Comparison of ENCODE assay signal across 12 cellular contexts in the genomic region with DNA sequence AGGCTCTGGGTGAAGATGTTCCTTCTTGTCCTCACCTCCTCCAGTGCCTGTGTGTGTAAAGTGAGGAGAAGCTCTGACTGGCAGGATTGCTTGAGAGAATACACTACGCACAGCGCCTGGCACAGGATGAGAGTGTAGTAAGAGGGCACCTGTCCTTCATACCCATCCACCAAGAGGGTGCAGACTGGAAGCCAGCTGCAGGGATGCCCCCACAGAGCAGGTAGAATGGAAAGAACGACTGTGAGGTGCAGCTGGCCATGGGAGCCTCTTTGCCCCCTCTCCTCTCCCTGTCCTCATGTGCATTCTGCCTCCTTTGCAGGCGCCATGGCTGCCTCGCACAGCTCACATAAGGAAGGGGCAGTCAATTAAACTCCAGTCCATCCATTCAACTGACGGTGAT. TPM values are rescaled to one million over a fixed set of nuclear protein-coding genes. Genes with fewer than 3 reads are reported as not detected.
DNase-seq lines count a peak whose midpoint lies in the region; ATAC-seq and TF ChIP-seq lines count a peak whose summit lies in the region.
"Had no signal": no experiment of that assay in that cellular context is flagged by ENCODE, and none has a peak within 500 bp of the region (broad histone marks: within the 10 kb centered on the region; RNA-seq: fewer than 3 reads in every experiment).

No MANE protein-coding gene starts in this region.

- H3K9me3 Mint-ChIP-seq in H9 (no peaks in the 10 kb centered on the region), T-cell (no peaks in the 10 kb centered on the region)
- H3K9me3 Mint-ChIP-seq: CD8-positive, alpha-beta T cell had no signal

- no peak overlapping the region for H3K18ac ChIP-seq in H9 (ENCODE audit: insufficient read length, low read depth, low read length)

- no peak overlapping the region for H4K8ac ChIP-seq in H9 (replicated peaks; ENCODE audit: insufficient read length, low read depth, low read length)

- no peak overlapping the region for H2BK20ac ChIP-seq in H9 (ENCODE audit: low read depth, low read length, poor library complexity, severe bottlenecking)

- H3K4me1 ChIP-seq in H9 (ENCODE audit: insufficient read depth, low read length): no peaks in the 10 kb centered on the region
- H3K4me1 ChIP-seq in spleen: peaks cover 23 to 44% (median 36%) of the 10 kb centered on the region in 6 donors
- H3K4me1 ChIP-seq: foreskin keratinocyte had no signal

- no peaks in the 10 kb centered on the region for H4K20me1 ChIP-seq in H9 (ENCODE audit: control insufficient read depth, insufficient read depth, insufficient read length)

- no peak overlapping the region for H3T11ph ChIP-seq in H9 (ENCODE audit: low read length)

- H2BK5ac ChIP-seq in H9 (ENCODE audit: insufficient read length, low read length): no peak overlapping the region

- POLR2A ChIA-PET in T-cell (lab: Charles Lee): interaction anchor here in 1 of 2 donors (0.6 to 1.0 kb wide), 3 partner anchors 21 to 501 kb away, joined by 3 to 4 read pairs (median 3); no protein-coding TSS in a partner anchor

- H3K23me2 ChIP-seq in H9 (ENCODE audit: insufficient read length, low read depth, low read length, poor library complexity, severe bottlenecking): no peaks in the 10 kb centered on the region

- H3K4me1 Mint-ChIP-seq in H9: peaks cover 5% of the 10 kb centered on the region in 2 experiments
- H3K4me1 Mint-ChIP-seq in T-cell: peaks cover 42 to 60% (median 49%) of the 10 kb centered on the region in 3 donors

- H3K14ac ChIP-seq in H9 (ENCODE audit: insufficient read depth, low read length): no peak overlapping the region

- H2AK5ac ChIP-seq in H9 (ENCODE audit: insufficient read length, low read length): no peak overlapping the region

- H3K9ac ChIP-seq in H9 (ENCODE audit: extremely low read depth, insufficient read length, low read length): no peak overlapping the region

- no CpG with 5 or more reads among the region's 6 CpGs for WGBS in H9 (ENCODE audit: extremely low coverage, insufficient read length, low lambda C conversion rate)
- WGBS in spleen, 5 donors: 81 to 92% (median 89%) methylated on average over 6 of the region's 6 CpGs

- H3K4me3 Mint-ChIP-seq in H9: no peak overlapping the region
- H3K4me3 Mint-ChIP-seq in T-cell: no peak overlapping the region
- H3K4me3 Mint-ChIP-seq: CD8-positive, alpha-beta T cell had no signal

- peaks cover 0 to 88% (median 50%) of the 10 kb centered on the region in 6 donors for H3K36me3 ChIP-seq in spleen

- CTCF ChIA-PET in T-cell (lab: Charles Lee): interaction anchor here (0.5 to 1.8 kb wide), 24 partner anchors 7 to 1084 kb away, joined by 3 to 14 read pairs (median 4); a partner anchor contains a TSS

- H3K56ac ChIP-seq in H9 (ENCODE audit: insufficient read length, low read depth, low read length): no peak overlapping the region

- no peak overlapping the region for H3K27ac ChIP-seq in H9 (ENCODE audit: insufficient read length, low read depth, low read length)
- H3K27ac ChIP-seq in angular gyrus (ENCODE audit: low read depth, low read length): peak overlapping the region; percentile 84
- peak overlapping the region in 5 of 8 donors; percentile 67 to 89 (median 80) for H3K27ac ChIP-seq in spleen
- H3K27ac ChIP-seq: epithelial cell of prostate, foreskin keratinocyte had no signal

- H4K5ac ChIP-seq in H9 (ENCODE audit: insufficient read length, low read depth, low read length): no peak overlapping the region

- no peak overlapping the region for H3K4me2 ChIP-seq in H9 (ENCODE audit: insufficient read depth, insufficient read length, low read length)

- H3K27ac Mint-ChIP-seq in H9: no peak overlapping the region
- H3K27ac Mint-ChIP-seq in T-cell: peak overlapping the region; percentile 24 to 47

- no peaks in the 10 kb centered on the region for H3K79me2 ChIP-seq in H9 (ENCODE audit: insufficient read depth, low read length)

- H3K23ac ChIP-seq in H9 (ENCODE audit: insufficient read length, low read depth, low read length): no peak overlapping the region

- H3K27me3 ChIP-seq in H9 (ENCODE audit: insufficient read depth, low read length): no peaks in the 10 kb centered on the region
- no peaks in the 10 kb centered on the region for H3K27me3 ChIP-seq in spleen (replicated peaks in 1 of 7)
- H3K27me3 ChIP-seq: foreskin keratinocyte had no signal

- TF ChIP-seq CTCF in H9 (conservative IDR thresholded peaks at IDR 0.05): no peak
- no peak for TF ChIP-seq CTCF in spleen (IDR thresholded peaks at IDR 0.05 in 8 of 11, conservative IDR thresholded peaks at IDR 0.05 in 3 of 11)

- no peak overlapping the region for H2BK12ac ChIP-seq in H9 (ENCODE audit: insufficient read length, low read depth, low read length)

- peak overlapping the region; percentile 40; the same call in 1 of the 2 replicates for H2BK15ac ChIP-seq in H9 (ENCODE audit: low read depth, low read length)

- no peak overlapping the region for H4K91ac ChIP-seq in H9 (ENCODE audit: insufficient read length, low read depth, low read length)

- H3K36me3 Mint-ChIP-seq in H9 (ENCODE audit: insufficient read depth in 1 of 3, low read depth in 3 of 3) (peaks cover 3 to 39% (median 10%) of the 10 kb centered on the region in 3 experiments; a peak in 6 of 7 replicates), T-cell (peaks cover 40% of the 10 kb centered on the region)

- no peak overlapping the region for H2BK120ac ChIP-seq in H9 (ENCODE audit: low read depth, low read length, poor library complexity, severe bottlenecking)

- TF ChIP-seq POLR2A in spleen (IDR thresholded peaks at IDR 0.05): no peak

- H3K4me3 ChIP-seq in spleen: no peak overlapping the region
- H3K4me3 ChIP-seq: skin epidermis had no signal

- H3K27me3 Mint-ChIP-seq in H9 (ENCODE audit: low read depth): no peaks in the 10 kb centered on the region; the same call in 1 of the 2 replicates
- H3K27me3 Mint-ChIP-seq in T-cell: no peaks in the 10 kb centered on the region

- intact Hi-C loops in spleen (cut with DNase I; ENCODE audit: low total_unique reads): loop anchor here (10.0 kb wide), 1 partner anchor 455 kb away; no protein-coding TSS in a partner anchor

- no peak overlapping the region for H2AFZ ChIP-seq in H9 (ENCODE audit: low read length)

- H3K4ac ChIP-seq in H9 (ENCODE audit: low read depth, low read length): no peak overlapping the region

- no peak for DNase-seq in H9
- no peak for DNase-seq in T-cell
- no peak for DNase-seq in spleen
- no peak for DNase-seq in NCI-H2029 (lab: John Stamatoyannopoulos, UW)

- ATAC-seq in T-cell (replicated peaks in 1 of 4): no peak
- ATAC-seq in HG02678 (IDR thresholded peaks at IDR 0.05; ENCODE audit: unreplicated experiment): no peak
- no peak for ATAC-seq in GM18520 (IDR thresholded peaks at IDR 0.05; ENCODE audit: unreplicated experiment)
- ATAC-seq in HG03469 (IDR thresholded peaks at IDR 0.05; ENCODE audit: unreplicated experiment): no peak

- no peaks in the 10 kb centered on the region for H3K79me1 ChIP-seq in H9 (ENCODE audit: insufficient read depth, low read depth, low read length, poor library complexity, severe bottlenecking)

- H3K9me3 ChIP-seq in H9 (ENCODE audit: control insufficient read depth, low read depth, low read length) (no peaks in the 10 kb centered on the region), spleen (no peaks in the 10 kb centered on the region)

RNA-seq across cellular contexts. Expression of a gene that starts 12.3 kb away (rescaled TPM):
- 0.48 and 0.52 TPM in 2 replicates for total RNA-seq in H9 (2021)
- total RNA-seq in T-cell: 1 to 10 TPM in 4 of 5 donors, under 1 TPM in 1; 0.75 to 2.0 (median 1.5) TPM
- 1 to 10 TPM in 2 of 7 donors, under 1 TPM in 5; 0.13 to 1.7 (median 0.89) TPM for total RNA-seq in spleen
- polyA plus RNA-seq in spleen: 1 to 10 TPM in 2 of 3 donors, under 1 TPM in 1; 0.37 to 1.2 (median 1.0) TPM

Comparison
In these comparisons a context has a peak if more than half of its experiments do, and no peak if none do; other contexts are left out.
1. H3K27ac Mint-ChIP-seq: peak in T-cell (2 of 2); none in H9 (0 of 3).